In genomic region chr9:124030969-124031451, GRCh38 we compare ENCODE assay signal across 17 cellular contexts. TPM values are rescaled to one million over a fixed set of nuclear protein-coding genes. Genes with fewer than 3 reads are reported as not detected.
DNase-seq lines count a peak whose midpoint lies in the region; ATAC-seq and TF ChIP-seq lines count a peak whose summit lies in the region.
"Had no signal": no experiment of that assay in that cellular context is flagged by ENCODE, and none has a peak within 500 bp of the region (broad histone marks: within the 10 kb centered on the region; RNA-seq: fewer than 3 reads in every experiment).

No MANE protein-coding gene starts in this region.

- BruUV-seq in MCF 10A (replicated peaks; lab: Mats Ljungman, UMichigan): no TSS peak

- intact Hi-C loops in breast epithelium (cut with DNase I; ENCODE audit: low total_unique reads): no loop called here
- intact Hi-C loops in MCF 10A (cut with micrococcal nuclease): no loop called here

- no peak overlapping the region for H3K27ac Mint-ChIP-seq in MCF 10A (ENCODE audit: low read depth, unreplicated experiment)
- H3K27ac Mint-ChIP-seq in CD8-positive, alpha-beta memory T cell: no peak overlapping the region
- H3K27ac Mint-ChIP-seq: activated T-helper 2 cell treated with anti-CD3 and anti-CD28 coated beads, Interferon-gamma antibody, Interleukin-2, Interleukin-4, amounts not matched to agents 10 μg/mL and 5 μg/mL and 100 μg/mL, durations not matched to agents 14 hours and 24 hours and 36 hours; T-helper 2 cell treated with Interferon-gamma antibody and Interleukin-4, amounts not matched to agents 5 μg/mL and 100 μg/mL, for 36 hours had no signal

- POLR2A ChIA-PET in MCF 10A (lab: Yijun Ruan, JAX) (no interaction called here), GM10248 (lab: Yijun Ruan, JAX) (no interaction called here)
- POLR2A ChIA-PET in CD8-positive, alpha-beta memory T cell (lab: Charles Lee): no interaction called here

- in situ Hi-C loops in astrocyte of the cerebellum (cut with HindIII; ENCODE audit: low sequenced_read_pairs): no loop called here

- CTCF ChIA-PET in MCF 10A (lab: Yijun Ruan, JAX): interaction anchor here (0.6 kb wide), 1 partner anchor 44 kb away, joined by 3 read pairs; no protein-coding TSS in a partner anchor
- CTCF ChIA-PET in CD8-positive, alpha-beta memory T cell (lab: Charles Lee): no interaction called here
- CTCF ChIA-PET in GM10248 (lab: Yijun Ruan, JAX): interaction anchor here (0.9 to 1.0 kb wide), 2 partner anchors 27 to 345 kb away, joined by 3 read pairs; no protein-coding TSS in a partner anchor

- H3K4me3 ChIP-seq in breast epithelium: peak overlapping the region in 2 of 3 donors; percentile 39 to 42
- no peak overlapping the region for H3K4me3 ChIP-seq in astrocyte of the cerebellum (ENCODE audit: low read depth, low read length)
- no peak overlapping the region for H3K4me3 ChIP-seq in CD8-positive, alpha-beta memory T cell (ENCODE audit: low read length)
- H3K4me3 ChIP-seq: lung had no signal

- no peak for DNase-seq in breast epithelium (ENCODE audit: low spot score in 2 of 2)
- DNase-seq in MCF 10A (ENCODE audit: unreplicated experiment): no peak
- DNase-seq in astrocyte of the cerebellum (ENCODE audit: low read depth): peak; percentile 23
- peak; percentile 14 for DNase-seq in left kidney (ENCODE audit: low read depth, low spot score)
- DNase-seq in CD8-positive, alpha-beta memory T cell: no peak
- DNase-seq in GM10248 (ENCODE audit: extremely low spot score): no peak
- DNase-seq: activated CD4-positive, alpha-beta T cell treated with anti-CD3 and anti-CD28 coated beads, Interleukin-2, amount 50 U/mL, for 1 hour; hippocampal formation; NCI-H1417 treated with DMSO at 0.1 percent for 48 hours; NCI-H526; nucleus accumbens; stimulated activated CD4-positive, alpha-beta T cell treated with anti-CD3 and anti-CD28 coated beads, Interleukin-15, amount 100 ng/mL, for 24 hours had no signal

- H3K9me3 ChIP-seq in breast epithelium: no peaks in the 10 kb centered on the region
- no peaks in the 10 kb centered on the region for H3K9me3 ChIP-seq in CD8-positive, alpha-beta memory T cell (ENCODE audit: low read length)

- no peak for TF ChIP-seq POLR2A in breast epithelium (IDR thresholded peaks at IDR 0.05)

- H3K27me3 Mint-ChIP-seq in MCF 10A (ENCODE audit: insufficient read depth, unreplicated experiment): peaks cover 11% of the 10 kb centered on the region
- H3K27me3 Mint-ChIP-seq in CD8-positive, alpha-beta memory T cell: peaks cover 44 to 83% of the 10 kb centered on the region in 2 donors

- H3K9me3 Mint-ChIP-seq in MCF 10A (ENCODE audit: unreplicated experiment): no peaks in the 10 kb centered on the region
- no peaks in the 10 kb centered on the region for H3K9me3 Mint-ChIP-seq in CD8-positive, alpha-beta memory T cell
- H3K9me3 Mint-ChIP-seq: activated T-helper 2 cell treated with anti-CD3 and anti-CD28 coated beads, Interferon-gamma antibody, Interleukin-2, Interleukin-4, amounts not matched to agents 10 μg/mL and 5 μg/mL and 100 μg/mL, durations not matched to agents 14 hours and 24 hours and 36 hours; T-helper 2 cell treated with Interferon-gamma antibody and Interleukin-4, amounts not matched to agents 5 μg/mL and 100 μg/mL, for 36 hours had no signal

- no peak for TF ChIP-seq CTCF in breast epithelium (IDR thresholded peaks at IDR 0.05)
- no peak for TF ChIP-seq CTCF in MCF 10A (IDR thresholded peaks at IDR 0.05; ENCODE audit: unreplicated experiment)
- TF ChIP-seq CTCF in astrocyte of the cerebellum (IDR thresholded peaks at IDR 0.05; ENCODE audit: low read depth, low read length, missing control alignments): no peak
- no peak for TF ChIP-seq CTCF in GM10248 (IDR thresholded peaks at IDR 0.05; ENCODE audit: control extremely low read depth, extremely low read depth, low read depth, missing control alignments)

- H3K4me1 Mint-ChIP-seq in MCF 10A (ENCODE audit: insufficient read depth, unreplicated experiment): no peaks in the 10 kb centered on the region
- peaks cover 0 to 5% (median 0%) of the 10 kb centered on the region in 3 donors for H3K4me1 Mint-ChIP-seq in CD8-positive, alpha-beta memory T cell

- no peaks in the 10 kb centered on the region for H3K4me1 ChIP-seq in breast epithelium
- H3K4me1 ChIP-seq in CD8-positive, alpha-beta memory T cell (ENCODE audit: insufficient read depth, low read length): no peaks in the 10 kb centered on the region

- no peak overlapping the region for H3K27ac ChIP-seq in breast epithelium
- H3K27ac ChIP-seq in CD8-positive, alpha-beta memory T cell (ENCODE audit: low read depth, low read length): no peak overlapping the region

- H3K27me3 ChIP-seq in breast epithelium: peaks cover 0 to 32% of the 10 kb centered on the region in 2 donors
- H3K27me3 ChIP-seq in CD8-positive, alpha-beta memory T cell (ENCODE audit: insufficient read depth, low read length, poor library complexity, severe bottlenecking): peaks cover 8% of the 10 kb centered on the region

- H3K4me3 Mint-ChIP-seq in MCF 10A (ENCODE audit: unreplicated experiment): no peak overlapping the region
- H3K4me3 Mint-ChIP-seq in CD8-positive, alpha-beta memory T cell: peak overlapping the region in 1 of 7 donors; percentile 7
- H3K4me3 Mint-ChIP-seq: T-helper 2 cell treated with Interferon-gamma antibody and Interleukin-4, amounts not matched to agents 5 μg/mL and 100 μg/mL, for 36 hours had no signal

- H3K36me3 Mint-ChIP-seq in MCF 10A (ENCODE audit: insufficient read depth, unreplicated experiment): peaks cover 6% of the 10 kb centered on the region
- no peaks in the 10 kb centered on the region for H3K36me3 Mint-ChIP-seq in CD8-positive, alpha-beta memory T cell

- ATAC-seq in GM19397 (IDR thresholded peaks at IDR 0.05; ENCODE audit: unreplicated experiment): no peak
- no peak for ATAC-seq in HG02763 (IDR thresholded peaks at IDR 0.05; ENCODE audit: unreplicated experiment)

- H3K36me3 ChIP-seq in breast epithelium: no peaks in the 10 kb centered on the region
- no peaks in the 10 kb centered on the region for H3K36me3 ChIP-seq in CD8-positive, alpha-beta memory T cell (ENCODE audit: insufficient read depth, low read length)

RNA-seq across cellular contexts. Expression of gene LHX2, which starts 19.4 kb away (rescaled TPM):
- not detected for total RNA-seq in breast epithelium
- total RNA-seq in MCF 10A (2022): 0.20 and 0.63 TPM in 2 replicates
- not detected for total RNA-seq in CD8-positive, alpha-beta memory T cell
- polyA plus RNA-seq in CD8-positive, alpha-beta memory T cell: not detected
- total RNA-seq: activated T-helper 2 cell treated with anti-CD3 and anti-CD28 coated beads, Interferon-gamma antibody, Interleukin-2, Interleukin-4, amounts not matched to agents 10 μg/mL and 5 μg/mL and 100 μg/mL, durations not matched to agents 14 hours and 24 hours and 36 hours had no signal

Comparison
In these comparisons a context has a peak if more than half of its experiments do, and no peak if none do; other contexts are left out.
1. DNase-seq: peak in astrocyte of the cerebellum (single experiment) and left kidney (single experiment); none in breast epithelium (0 of 2), MCF 10A (single experiment), CD8-positive, alpha-beta memory T cell (0 of 5) and GM10248 (single experiment).
2. H3K4me3 ChIP-seq: peak in breast epithelium (2 of 3); none in astrocyte of the cerebellum (single experiment) and CD8-positive, alpha-beta memory T cell (single experiment).